ENCODE assay signal across 1 cellular context in genomic region chr7:138151731-138152577, GRCh38.
A peak's percentile ranks its signal among the peaks of the same experiment; 100 is the strongest.
TF ChIP-seq lines count a peak whose summit lies in the region.

No MANE protein-coding gene starts in this region.

TF ChIP-seq in HepG2, 621 proteins besides CTCF, POLR2A, EP300 and RAD21 (continued from another document and continues in another):
- TF ChIP-seq HNF1B (CRISPR knock-in tag; IDR thresholded peaks at IDR 0.05): no peak; the same call in 1 of the 2 replicates
- TF ChIP-seq DPF2 (CRISPR knock-in tag; IDR thresholded peaks at IDR 0.05; ENCODE audit: borderline replicate concordance, low read depth): peak; percentile 50; the same call in 1 of the 2 replicates
- no peak for TF ChIP-seq ZNF839 (CRISPR knock-in tag; IDR thresholded peaks at IDR 0.05; ENCODE audit: borderline replicate concordance)
- TF ChIP-seq ELF1 (CRISPR knock-in tag; IDR thresholded peaks at IDR 0.05): 0 out of 2 replicates have a peak, but pooled peaks have one; percentile 7
- TF ChIP-seq RCOR2 (CRISPR knock-in tag; IDR thresholded peaks at IDR 0.05): peak; percentile 98
- no peak for TF ChIP-seq ZNF614 (CRISPR knock-in tag; IDR thresholded peaks at IDR 0.05; ENCODE audit: borderline replicate concordance)
- TF ChIP-seq HMG20B (CRISPR knock-in tag; conservative IDR thresholded peaks at IDR 0.05): no peak; the same call in 1 of the 2 replicates
- peak; percentile 86 for TF ChIP-seq NR2F2 (IDR thresholded peaks at IDR 0.05; ENCODE audit: borderline replicate concordance, low read depth)
- TF ChIP-seq SNAI1 (CRISPR knock-in tag; IDR thresholded peaks at IDR 0.05; ENCODE audit: borderline replicate concordance): no peak
- TF ChIP-seq YEATS4 (CRISPR knock-in tag; IDR thresholded peaks at IDR 0.05; ENCODE audit: borderline replicate concordance): no peak; the same call in 1 of the 2 replicates
- 0 out of 2 replicates have a peak, but pooled peaks have one; percentile 41 for TF ChIP-seq ZNF724P (CRISPR knock-in tag; IDR thresholded peaks at IDR 0.05; ENCODE audit: borderline replicate concordance)
- TF ChIP-seq CENPT (CRISPR knock-in tag; IDR thresholded peaks at IDR 0.05; ENCODE audit: low read depth): no peak
- TF ChIP-seq KLF9 (CRISPR knock-in tag; IDR thresholded peaks at IDR 0.05; ENCODE audit: low read depth): no peak
- TF ChIP-seq PLRG1 (conservative IDR thresholded peaks at IDR 0.05): no peak
- TF ChIP-seq HMGA1 (CRISPR knock-in tag; conservative IDR thresholded peaks at IDR 0.05): no peak
- no peak for TF ChIP-seq ZZZ3 (CRISPR knock-in tag; IDR thresholded peaks at IDR 0.05; ENCODE audit: borderline replicate concordance)
- TF ChIP-seq AFF4 (CRISPR knock-in tag; IDR thresholded peaks at IDR 0.05): no peak
- TF ChIP-seq ZFYVE20 (CRISPR knock-in tag; IDR thresholded peaks at IDR 0.05; ENCODE audit: borderline replicate concordance, low read depth): no peak
- peak; percentile 87 for TF ChIP-seq MED1 (CRISPR knock-in tag; IDR thresholded peaks at IDR 0.05)
- TF ChIP-seq MAFG (CRISPR knock-in tag; IDR thresholded peaks at IDR 0.05): no peak
- no peak for TF ChIP-seq ZNF530 (CRISPR knock-in tag; IDR thresholded peaks at IDR 0.05; ENCODE audit: low read depth)
- TF ChIP-seq ZNF788 (CRISPR knock-in tag; IDR thresholded peaks at IDR 0.05; ENCODE audit: borderline replicate concordance): no peak; the same call in 1 of the 2 replicates
- TF ChIP-seq ZNF672 (CRISPR knock-in tag; IDR thresholded peaks at IDR 0.05): no peak
- peak; percentile 32 for TF ChIP-seq BRD4 (CRISPR knock-in tag; IDR thresholded peaks at IDR 0.05)
- TF ChIP-seq THYN1 (CRISPR knock-in tag; IDR thresholded peaks at IDR 0.05; ENCODE audit: borderline replicate concordance, low read depth): no peak
- no peak for TF ChIP-seq SAFB2 (CRISPR knock-in tag; IDR thresholded peaks at IDR 0.05; ENCODE audit: borderline replicate concordance, low read depth)
- peak in 1 of 2 experiments; percentile 63; a peak in 1 of 4 replicates for TF ChIP-seq NR2F1 (CRISPR knock-in tag; IDR thresholded peaks at IDR 0.05)
- no peak for TF ChIP-seq ZNF567 (CRISPR knock-in tag; IDR thresholded peaks at IDR 0.05; ENCODE audit: borderline replicate concordance)
- peak; percentile 75 for TF ChIP-seq BHLHE40 (IDR thresholded peaks at IDR 0.05; ENCODE audit: low read length)
- TF ChIP-seq MLXIP (CRISPR knock-in tag; IDR thresholded peaks at IDR 0.05; ENCODE audit: borderline replicate concordance): no peak
- TF ChIP-seq CEBPB (IDR thresholded peaks at IDR 0.05; ENCODE audit: borderline replicate concordance, low read depth, low read length): no peak
- TF ChIP-seq JUNB (CRISPR knock-in tag; IDR thresholded peaks at IDR 0.05; ENCODE audit: borderline replicate concordance): peak; percentile 69; the same call in 1 of the 2 replicates
- no peak for TF ChIP-seq ZNF407 (CRISPR knock-in tag; IDR thresholded peaks at IDR 0.05; ENCODE audit: not compliant biosample characterization)
- no peak for TF ChIP-seq RFX5 (IDR thresholded peaks at IDR 0.05; ENCODE audit: low read depth, low read length)
- TF ChIP-seq NCOA5 (CRISPR knock-in tag; IDR thresholded peaks at IDR 0.05): no peak
- TF ChIP-seq ZNF777 (CRISPR knock-in tag; IDR thresholded peaks at IDR 0.05): no peak
- no peak for TF ChIP-seq PCBP1 (IDR thresholded peaks at IDR 0.05; ENCODE audit: borderline replicate concordance, low read depth, low read length)
- no peak for TF ChIP-seq SOX6 (IDR thresholded peaks at IDR 0.05)
- TF ChIP-seq SOX6 (CRISPR knock-in tag; IDR thresholded peaks at IDR 0.05): peak; percentile 97
- TF ChIP-seq TERF1 (CRISPR knock-in tag; IDR thresholded peaks at IDR 0.05): no peak
- TF ChIP-seq GABPA (IDR thresholded peaks at IDR 0.05; ENCODE audit: low read depth, low read length): no peak
- TF ChIP-seq GABPA (CRISPR knock-in tag; IDR thresholded peaks at IDR 0.05; ENCODE audit: low read depth): no peak
- peak; percentile 88 for TF ChIP-seq ZBTB37 (CRISPR knock-in tag; IDR thresholded peaks at IDR 0.05)
- TF ChIP-seq MYC (CRISPR knock-in tag; IDR thresholded peaks at IDR 0.05; ENCODE audit: borderline replicate concordance): peak; percentile 56
